Comparison of ENCODE assay signal across 20 cellular contexts in the genomic region with DNA sequence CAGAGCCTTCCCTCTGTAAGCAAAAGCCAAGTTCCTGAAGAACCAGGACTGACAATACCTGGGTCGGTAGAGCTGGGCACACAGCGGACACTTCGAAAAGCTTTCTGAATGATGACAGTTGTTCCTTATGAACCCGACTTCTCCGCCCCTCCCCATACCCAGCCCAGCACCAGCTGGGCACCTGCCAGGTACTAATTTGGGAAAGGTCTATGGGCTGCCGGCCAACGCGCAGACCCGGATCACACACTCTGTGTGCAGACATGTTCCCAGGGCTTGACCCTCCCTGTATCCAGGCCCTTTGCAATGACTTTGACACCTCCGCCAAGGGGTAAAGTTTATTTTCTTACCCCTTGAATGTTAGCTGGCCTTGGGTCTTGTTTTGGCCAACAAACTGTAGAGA. TPM values are rescaled to one million over a fixed set of nuclear protein-coding genes. Genes with fewer than 3 reads are reported as not detected.
A peak's percentile ranks its signal among the peaks of the same experiment; 100 is the strongest.
DNase-seq lines count a peak whose midpoint lies in the region; ATAC-seq and TF ChIP-seq lines count a peak whose summit lies in the region.
"Had no signal": no experiment of that assay in that cellular context is flagged by ENCODE, and none has a peak within 500 bp of the region (broad histone marks: within the 10 kb centered on the region; RNA-seq: fewer than 3 reads in every experiment).

No MANE protein-coding gene starts in this region.

- H3K36me3 ChIP-seq in esophagus muscularis mucosa (no peaks in the 10 kb centered on the region), left ventricle myocardium inferior (no peaks in the 10 kb centered on the region), breast epithelium (no peaks in the 10 kb centered on the region), gastrocnemius medialis (no peaks in the 10 kb centered on the region)

- 69% methylated on average over 9 of the region's 10 CpGs for WGBS in esophagus muscularis mucosa

- no peaks in the 10 kb centered on the region for H3K27me3 Mint-ChIP-seq in activated naive CD4-positive, alpha-beta T cell treated with anti-CD3 and anti-CD28 coated beads, Interleukin-2, amount 10 ng/mL, durations not matched to agents 7 days and 5 days
- H3K27me3 Mint-ChIP-seq in activated naive CD4-positive, alpha-beta T cell treated with anti-CD3 and anti-CD28 coated beads for 36 hours (ENCODE audit: low read depth), result no peaks in the 10 kb centered on the region

- H3K4me1 ChIP-seq in esophagus muscularis mucosa (peaks cover 79 to 98% (median 94%) of the 10 kb centered on the region in 4 donors), left ventricle myocardium inferior (peaks cover 100% of the 10 kb centered on the region), breast epithelium (peaks cover 3 to 4% of the 10 kb centered on the region in 2 donors), gastrocnemius medialis (peaks cover 5 to 10% of the 10 kb centered on the region in 2 donors)

- no peaks in the 10 kb centered on the region for H3K36me3 Mint-ChIP-seq in activated naive CD4-positive, alpha-beta T cell treated with anti-CD3 and anti-CD28 coated beads, Interleukin-2, amount 10 ng/mL, durations not matched to agents 7 days and 5 days
- no peaks in the 10 kb centered on the region for H3K36me3 Mint-ChIP-seq in activated naive CD4-positive, alpha-beta T cell treated with anti-CD3 and anti-CD28 coated beads for 36 hours (ENCODE audit: low read depth)

- ATAC-seq in gastrocnemius medialis, result no peak

- no peaks in the 10 kb centered on the region for H3K27me3 ChIP-seq in esophagus muscularis mucosa
- no peaks in the 10 kb centered on the region for H3K27me3 ChIP-seq in left ventricle myocardium inferior (ENCODE audit: low read depth)
- H3K27me3 ChIP-seq in breast epithelium, result no peaks in the 10 kb centered on the region
- H3K27me3 ChIP-seq in gastrocnemius medialis, result no peaks in the 10 kb centered on the region

- H3K9me3 ChIP-seq in esophagus muscularis mucosa (no peaks in the 10 kb centered on the region), left ventricle myocardium inferior (replicated peaks) (no peaks in the 10 kb centered on the region), breast epithelium (no peaks in the 10 kb centered on the region), gastrocnemius medialis (no peaks in the 10 kb centered on the region)

- H3K4me3 ChIP-seq in esophagus muscularis mucosa (no peak overlapping the region), left ventricle myocardium inferior (no peak overlapping the region), breast epithelium (no peak overlapping the region), gastrocnemius medialis (no peak overlapping the region)

- in situ Hi-C loops in gastrocnemius medialis (cut with MboI; ENCODE audit: low sequenced_read_pairs in 4 of 4), result no loop called here

- intact Hi-C loops in activated naive CD4-positive, alpha-beta T cell treated with anti-CD3 and anti-CD28 coated beads for 36 hours (cut with micrococcal nuclease), result no loop called here
- intact Hi-C loops in esophagus muscularis mucosa (cut with DNase I) (no loop called here), left ventricle myocardium inferior (cut with micrococcal nuclease) (no loop called here), breast epithelium (cut with DNase I; ENCODE audit: low total_unique reads) (no loop called here), gastrocnemius medialis (cut with DNase I; ENCODE audit: low total_unique reads) (no loop called here)

- H3K4me1 Mint-ChIP-seq in activated naive CD4-positive, alpha-beta T cell treated with anti-CD3 and anti-CD28 coated beads, Interleukin-2, amount 10 ng/mL, durations not matched to agents 7 days and 5 days, result peaks cover 20% of the 10 kb centered on the region
- H3K4me1 Mint-ChIP-seq in activated naive CD4-positive, alpha-beta T cell treated with anti-CD3 and anti-CD28 coated beads for 36 hours (ENCODE audit: low read depth), result peaks cover 3% of the 10 kb centered on the region

- H3K27ac Mint-ChIP-seq in activated naive CD4-positive, alpha-beta T cell treated with anti-CD3 and anti-CD28 coated beads, Interleukin-2, amount 10 ng/mL, durations not matched to agents 7 days and 5 days, result peak overlapping the region; percentile 51
- H3K27ac Mint-ChIP-seq in activated naive CD4-positive, alpha-beta T cell treated with anti-CD3 and anti-CD28 coated beads for 36 hours, result no peak overlapping the region

- CTCF ChIA-PET in activated naive CD4-positive, alpha-beta T cell treated with anti-CD3 and anti-CD28 coated beads, Interleukin-2, amount 10 ng/mL, durations not matched to agents 7 days and 5 days (lab: Charles Lee), result interaction anchor here (2.4 kb wide), 1 partner anchor 16 kb away, joined by 16 read pairs; no protein-coding TSS in a partner anchor
- CTCF ChIA-PET in activated naive CD4-positive, alpha-beta T cell treated with anti-CD3 and anti-CD28 coated beads for 36 hours (lab: Charles Lee), result interaction anchor here (1.4 kb wide), 1 partner anchor 17 kb away, joined by 9 read pairs; no protein-coding TSS in a partner anchor

- no peak overlapping the region for H3K4me3 Mint-ChIP-seq in activated naive CD4-positive, alpha-beta T cell treated with anti-CD3 and anti-CD28 coated beads, Interleukin-2, amount 10 ng/mL, durations not matched to agents 7 days and 5 days
- H3K4me3 Mint-ChIP-seq in activated naive CD4-positive, alpha-beta T cell treated with anti-CD3 and anti-CD28 coated beads for 36 hours, result no peak overlapping the region
- H3K4me3 Mint-ChIP-seq: CD8-positive, alpha-beta memory T cell had no signal

- TF ChIP-seq POLR2A in esophagus muscularis mucosa (IDR thresholded peaks at IDR 0.05; ENCODE audit: low read depth), result no peak
- no peak for TF ChIP-seq POLR2A in breast epithelium (IDR thresholded peaks at IDR 0.05)
- TF ChIP-seq POLR2A in gastrocnemius medialis (IDR thresholded peaks at IDR 0.05), result no peak

- no peaks in the 10 kb centered on the region for H3K9me3 Mint-ChIP-seq in activated naive CD4-positive, alpha-beta T cell treated with anti-CD3 and anti-CD28 coated beads, Interleukin-2, amount 10 ng/mL, durations not matched to agents 7 days and 5 days
- H3K9me3 Mint-ChIP-seq in activated naive CD4-positive, alpha-beta T cell treated with anti-CD3 and anti-CD28 coated beads for 36 hours, result no peaks in the 10 kb centered on the region
- H3K9me3 Mint-ChIP-seq: CD8-positive, alpha-beta memory T cell had no signal

- no peak for TF ChIP-seq EP300 in esophagus muscularis mucosa (IDR thresholded peaks at IDR 0.05)

- peak overlapping the region; percentile 1 to 55 (median 33) for H3K27ac ChIP-seq in esophagus muscularis mucosa (replicated peaks in 1 of 4)
- H3K27ac ChIP-seq in left ventricle myocardium inferior (replicated peaks), result peak overlapping the region; percentile 82
- no peak overlapping the region for H3K27ac ChIP-seq in breast epithelium
- H3K27ac ChIP-seq in gastrocnemius medialis, result no peak overlapping the region
- H3K27ac ChIP-seq: C4-2B, KMS-11 had no signal

- TF ChIP-seq CTCF in esophagus muscularis mucosa (IDR thresholded peaks at IDR 0.05) (no peak), left ventricle myocardium inferior (IDR thresholded peaks at IDR 0.05; ENCODE audit: borderline replicate concordance) (no peak), breast epithelium (IDR thresholded peaks at IDR 0.05) (no peak), gastrocnemius medialis (IDR thresholded peaks at IDR 0.05 in 4 of 5, conservative IDR thresholded peaks at IDR 0.05 in 1 of 5) (no peak)

- DNase-seq in activated naive CD4-positive, alpha-beta T cell treated with anti-CD3 and anti-CD28 coated beads, Interleukin-2, amount 10 ng/mL, durations not matched to agents 7 days and 5 days, result no peak
- no peak for DNase-seq in activated naive CD4-positive, alpha-beta T cell treated with anti-CD3 and anti-CD28 coated beads for 36 hours
- DNase-seq in esophagus muscularis mucosa (ENCODE audit: extremely low spot score) (no peak), left ventricle myocardium inferior (peak; percentile 64), breast epithelium (ENCODE audit: low spot score in 2 of 2) (no peak), amygdala (lab: John Stamatoyannopoulos, UW) (no peak), gastrocnemius medialis (no peak)
- DNase-seq: AML-193; Calu3; CD8-positive, alpha-beta memory T cell; IMR-90; NCI-H1092 treated with DMSO at 0.1 percent for 48 hours; NCI-H2029 treated with DMSO at 0.1 percent for 48 hours; NCI-H226; NCI-H524; NCI-H82; OCI-M1; SHP77 had no signal

RNA-seq across cellular contexts. Expression of a gene that starts 18.8 kb away (rescaled TPM):
- 10 to 100 TPM; 12.2 to 18.9 TPM for total RNA-seq in activated naive CD4-positive, alpha-beta T cell treated with anti-CD3 and anti-CD28 coated beads for 36 hours
- total RNA-seq in esophagus muscularis mucosa (100 to 1,000 TPM; 108 to 221 (median 138) TPM), left ventricle myocardium inferior (112 TPM), breast epithelium (10 to 100 TPM; 27.8 to 91.7 (median 42.9) TPM), gastrocnemius medialis (10 to 100 TPM; 49.7 to 80.1 (median 53.6) TPM)

Comparison
In these comparisons a context has a peak if more than half of its experiments do, and no peak if none do; other contexts are left out.
1. H3K27ac ChIP-seq: peak in esophagus muscularis mucosa (4 of 4) and left ventricle myocardium inferior (single experiment); none in breast epithelium (0 of 2) and gastrocnemius medialis (0 of 4).